ENCODE assay signal across 30 cellular contexts in genomic region chr12:15638231-15638630, GRCh38.
DNase-seq lines count a peak whose midpoint lies in the region; ATAC-seq, FAIRE-seq and TF ChIP-seq lines count a peak whose summit lies in the region.
"Had no signal": no experiment of that assay in that cellular context is flagged by ENCODE, and none has a peak within 500 bp of the region (broad histone marks: within the 10 kb centered on the region; RNA-seq: fewer than 3 reads in every experiment).

No MANE protein-coding gene starts in this region.

- CTCF ChIA-PET in endothelial cell of umbilical vein (lab: Charles Lee) (no interaction called here), T-cell (lab: Charles Lee) (no interaction called here)

- H3K4me1 Mint-ChIP-seq in natural killer cell (no peaks in the 10 kb centered on the region), T-cell (no peaks in the 10 kb centered on the region)

- H4K20me1 ChIP-seq in GM23248 (ENCODE audit: insufficient read depth) (no peaks in the 10 kb centered on the region), endothelial cell of umbilical vein (replicated peaks; ENCODE audit: control insufficient read depth, extremely low read depth, insufficient read depth, low read length) (no peaks in the 10 kb centered on the region), smooth muscle cell (ENCODE audit: low read depth) (no peaks in the 10 kb centered on the region)
- H4K20me1 ChIP-seq: BLaER1 treated with 17β-estradiol and CSF1 and Interleukin-3, amounts not matched to agents 10 nM and 100 nM had no signal

- H3K27ac ChIP-seq in GM23248 (peak overlapping the region; percentile 79), SJSA1 (peak overlapping the region; percentile 66; the same call in 1 of the 2 replicates), endothelial cell of umbilical vein (ENCODE audit: insufficient read depth, low read depth, low read length) (peak overlapping the region; percentile 75), smooth muscle cell (ENCODE audit: low read depth) (peak overlapping the region; percentile 59), trophoblast cell (ENCODE audit: low read depth, low read length) (no peak overlapping the region)
- H3K27ac ChIP-seq: BLaER1 treated with 17β-estradiol and CSF1 and Interleukin-3, amounts not matched to agents 10 nM and 100 nM; cardiac muscle cell; colonic mucosa; lower lobe of right lung had no signal

- no peaks in the 10 kb centered on the region for H3K36me3 Mint-ChIP-seq in natural killer cell
- H3K36me3 Mint-ChIP-seq in T-cell = peaks cover 2% of the 10 kb centered on the region
- H3K36me3 Mint-ChIP-seq: activated naive CD4-positive, alpha-beta T cell treated with anti-CD3 and anti-CD28 coated beads, Interleukin-2, amount 50 U/mL, for 72 hours had no signal

- no peak overlapping the region for H3K14ac ChIP-seq in trophoblast cell (ENCODE audit: low read length)

- no peak overlapping the region for H2AK5ac ChIP-seq in trophoblast cell (ENCODE audit: low read length)

- no peak for FAIRE-seq in endothelial cell of umbilical vein (lab: Jason Lieb, UNC)
- FAIRE-seq: GM12878, kidney, small intestine had no signal

- WGBS in GM23248 (ENCODE audit: low coverage in 1 of 2, low lambda C conversion rate in 2 of 2, missing lambda C conversion rate in 2 of 2), 2 experiments = 79 to 81% methylated on average over 3 of the region's 3 CpGs
- WGBS in smooth muscle cell (ENCODE audit: low lambda C conversion rate) = 31% methylated on average over 3 of the region's 3 CpGs
- WGBS in trophoblast cell (ENCODE audit: extremely low coverage, insufficient coverage, insufficient read length) = no CpG with 5 or more reads among the region's 3 CpGs

- H3K9ac ChIP-seq in GM23248 = no peak overlapping the region
- no peak overlapping the region for H3K9ac ChIP-seq in endothelial cell of umbilical vein (replicated peaks; ENCODE audit: extremely low read depth, insufficient read depth, low read length)
- H3K9ac ChIP-seq in smooth muscle cell (ENCODE audit: low read depth) = no peak overlapping the region
- H3K9ac ChIP-seq in trophoblast cell (ENCODE audit: low read length) = no peak overlapping the region
- H3K9ac ChIP-seq: BLaER1 treated with 17β-estradiol and CSF1 and Interleukin-3, amounts not matched to agents 10 nM and 100 nM had no signal

- H3K27me3 ChIP-seq in GM23248 (replicated peaks; ENCODE audit: insufficient read depth) = no peaks in the 10 kb centered on the region
- H3K27me3 ChIP-seq in SJSA1 (replicated peaks) = no peaks in the 10 kb centered on the region
- no peaks in the 10 kb centered on the region for H3K27me3 ChIP-seq in endothelial cell of umbilical vein (ENCODE audit: control insufficient read depth in 2 of 2, insufficient read depth in 2 of 2, low read length in 2 of 2)
- H3K27me3 ChIP-seq in smooth muscle cell (ENCODE audit: low read depth) = no peaks in the 10 kb centered on the region
- no peaks in the 10 kb centered on the region for H3K27me3 ChIP-seq in trophoblast cell (ENCODE audit: insufficient read depth, low read length)
- H3K27me3 ChIP-seq: BLaER1 treated with 17β-estradiol and CSF1 and Interleukin-3, amounts not matched to agents 10 nM and 100 nM; cardiac muscle cell; colonic mucosa; testis had no signal

- H3K4me2 ChIP-seq in GM23248 (ENCODE audit: unreplicated experiment) = peak overlapping the region; percentile 68
- H3K4me2 ChIP-seq in endothelial cell of umbilical vein (ENCODE audit: insufficient read depth, low read length) = peak overlapping the region; percentile 54
- peak overlapping the region; percentile 63 for H3K4me2 ChIP-seq in smooth muscle cell
- H3K4me2 ChIP-seq in trophoblast cell (ENCODE audit: low read length) = no peak overlapping the region
- H3K4me2 ChIP-seq: BLaER1 treated with 17β-estradiol and CSF1 and Interleukin-3, amounts not matched to agents 10 nM and 100 nM had no signal

- H4K8ac ChIP-seq in trophoblast cell (ENCODE audit: low read depth, low read length) = no peak overlapping the region

- H3K4ac ChIP-seq in trophoblast cell (ENCODE audit: low read depth, low read length) = no peak overlapping the region

- no peak overlapping the region for H2BK5ac ChIP-seq in trophoblast cell (ENCODE audit: low read depth, low read length, poor library complexity)

- H2BK12ac ChIP-seq in trophoblast cell (ENCODE audit: low read length) = no peak overlapping the region

- in situ Hi-C loops in GM23248 (cut with MboI) = no loop called here

- no peaks in the 10 kb centered on the region for H3K9me3 Mint-ChIP-seq in natural killer cell
- H3K9me3 Mint-ChIP-seq in T-cell = no peaks in the 10 kb centered on the region
- H3K9me3 Mint-ChIP-seq: activated naive CD4-positive, alpha-beta T cell treated with anti-CD3 and anti-CD28 coated beads, Interleukin-2, amount 50 U/mL, for 72 hours; H9; nephron; stimulated activated naive CD8-positive, alpha-beta T cell treated with anti-CD3 and anti-CD28 coated beads, Interleukin-15, Interleukin-2, amounts not matched to agents 100 ng/mL and 50 ng/mL, for 24 hours; T-helper 2 cell treated with Interferon-gamma antibody and Interleukin-4, amounts not matched to agents 5 μg/mL and 100 μg/mL, for 36 hours had no signal

- peaks cover 71% of the 10 kb centered on the region for H3F3A ChIP-seq in GM23248 (ENCODE audit: insufficient read depth)
- H3F3A ChIP-seq in smooth muscle cell (ENCODE audit: low read depth) = peaks cover 10% of the 10 kb centered on the region

- H2AFZ ChIP-seq in GM23248 = no peak overlapping the region
- no peak overlapping the region for H2AFZ ChIP-seq in endothelial cell of umbilical vein (ENCODE audit: low read depth, low read length)
- no peak overlapping the region for H2AFZ ChIP-seq in smooth muscle cell (ENCODE audit: low read depth)
- H2AFZ ChIP-seq in trophoblast cell (ENCODE audit: insufficient read depth, low read length, poor library complexity) = no peak overlapping the region

- H3K9me3 ChIP-seq in GM23248 (ENCODE audit: low read depth) (no peaks in the 10 kb centered on the region), SJSA1 (replicated peaks) (no peaks in the 10 kb centered on the region), endothelial cell of umbilical vein (replicated peaks; ENCODE audit: control insufficient read depth, insufficient read depth, low read length) (no peaks in the 10 kb centered on the region), smooth muscle cell (replicated peaks; ENCODE audit: low read depth) (no peaks in the 10 kb centered on the region), trophoblast cell (ENCODE audit: insufficient read depth, low read depth, low read length) (no peaks in the 10 kb centered on the region)
- H3K9me3 ChIP-seq: BLaER1 treated with 17β-estradiol and CSF1 and Interleukin-3, amounts not matched to agents 10 nM and 100 nM; colonic mucosa; lower lobe of right lung; mucosa of descending colon; testis had no signal

- H4K91ac ChIP-seq in trophoblast cell (ENCODE audit: low read depth, low read length) = no peak overlapping the region

- H3K79me2 ChIP-seq in GM23248 (ENCODE audit: insufficient read depth) (peaks cover 22% of the 10 kb centered on the region), endothelial cell of umbilical vein (ENCODE audit: control insufficient read depth, insufficient read depth, low read length) (no peaks in the 10 kb centered on the region), smooth muscle cell (ENCODE audit: low read depth) (no peaks in the 10 kb centered on the region), trophoblast cell (ENCODE audit: control insufficient read depth, insufficient read depth, low read length, poor library complexity) (no peaks in the 10 kb centered on the region)

- H3K9me1 ChIP-seq in endothelial cell of umbilical vein (replicated peaks; ENCODE audit: control insufficient read depth, extremely low read depth, insufficient read depth, low read length) = no peaks in the 10 kb centered on the region

- H3K4me3 Mint-ChIP-seq in natural killer cell (no peak overlapping the region), T-cell (no peak overlapping the region)
- H3K4me3 Mint-ChIP-seq: H9; nephron; stimulated activated naive CD8-positive, alpha-beta T cell treated with anti-CD3 and anti-CD28 coated beads, Interleukin-15, Interleukin-2, amounts not matched to agents 100 ng/mL and 50 ng/mL, for 24 hours; T-helper 2 cell treated with Interferon-gamma antibody and Interleukin-4, amounts not matched to agents 5 μg/mL and 100 μg/mL, for 36 hours had no signal

- H3K4me3 ChIP-seq in GM23248 = no peak overlapping the region
- H3K4me3 ChIP-seq in SJSA1 = no peak overlapping the region
- H3K4me3 ChIP-seq in endothelial cell of umbilical vein (replicated peaks in 1 of 3; ENCODE audit: insufficient read depth in 1 of 3, low read depth in 1 of 3, low read length in 3 of 3) = no peak overlapping the region
- H3K4me3 ChIP-seq in smooth muscle cell = no peak overlapping the region
- H3K4me3 ChIP-seq in trophoblast cell (ENCODE audit: low read depth, low read length) = no peak overlapping the region
- H3K4me3 ChIP-seq: BLaER1 treated with 17β-estradiol and CSF1 and Interleukin-3, amounts not matched to agents 10 nM and 100 nM; cardiac muscle cell; colonic mucosa; GM12878; lower lobe of right lung; mucosa of descending colon; testis had no signal

- no peaks in the 10 kb centered on the region for H3K79me1 ChIP-seq in trophoblast cell (ENCODE audit: low read length)

- H3K18ac ChIP-seq in trophoblast cell (ENCODE audit: low read length) = no peak overlapping the region

- no TSS peak for BruUV-seq in endothelial cell of umbilical vein (replicated peaks; lab: Mats Ljungman, UMichigan)

- ATAC-seq in natural killer cell = no peak
- ATAC-seq in T-cell (replicated peaks in 1 of 4) = no peak
- ATAC-seq: activated naive CD4-positive, alpha-beta T cell treated with anti-CD3 and anti-CD28 coated beads, Interleukin-2, amount 50 U/mL, for 72 hours; GM12878; lower lobe of right lung; mucosa of descending colon had no signal

- H3K9me2 ChIP-seq in GM23248 (ENCODE audit: insufficient read depth) = no peaks in the 10 kb centered on the region

- H3K4me1 ChIP-seq in GM23248 (ENCODE audit: insufficient read depth) (peaks cover 62% of the 10 kb centered on the region), SJSA1 (replicated peaks) (peaks cover 44% of the 10 kb centered on the region), endothelial cell of umbilical vein (ENCODE audit: control insufficient read depth, extremely low read depth, insufficient read depth, low read length) (peaks cover 40% of the 10 kb centered on the region), smooth muscle cell (ENCODE audit: low read depth) (peaks cover 33% of the 10 kb centered on the region), trophoblast cell (ENCODE audit: control insufficient read depth in 1 of 2, insufficient read depth in 2 of 2, low read length in 2 of 2) (no peaks in the 10 kb centered on the region)
- H3K4me1 ChIP-seq: colonic mucosa, lower lobe of right lung had no signal

- POLR2A ChIA-PET in endothelial cell of umbilical vein (lab: Charles Lee) = no interaction called here
- POLR2A ChIA-PET in T-cell (lab: Charles Lee) = no interaction called here

- H3K36me3 ChIP-seq in GM23248 (ENCODE audit: low read depth) (peaks cover 27% of the 10 kb centered on the region), SJSA1 (peaks cover 13% of the 10 kb centered on the region), endothelial cell of umbilical vein (ENCODE audit: control insufficient read depth in 2 of 2, extremely low read depth in 1 of 2, insufficient read depth in 2 of 2, low read length in 2 of 2) (no peaks in the 10 kb centered on the region), smooth muscle cell (ENCODE audit: low read depth) (peaks cover 12% of the 10 kb centered on the region), trophoblast cell (ENCODE audit: control insufficient read depth in 1 of 2, insufficient read depth in 2 of 2, low read length in 2 of 2) (no peaks in the 10 kb centered on the region)
- H3K36me3 ChIP-seq: cardiac muscle cell had no signal

- peaks cover 0 to 4% of the 10 kb centered on the region in 2 donors for H3K27me3 Mint-ChIP-seq in natural killer cell (ENCODE audit: low read depth in 2 of 2)
- H3K27me3 Mint-ChIP-seq in T-cell = peaks cover 0 to 5% of the 10 kb centered on the region in 2 donors
- H3K27me3 Mint-ChIP-seq: stimulated activated naive CD8-positive, alpha-beta T cell treated with anti-CD3 and anti-CD28 coated beads, Interleukin-15, Interleukin-2, amounts not matched to agents 100 ng/mL and 50 ng/mL, for 24 hours had no signal

- H3K27ac Mint-ChIP-seq in natural killer cell (no peak overlapping the region), T-cell (no peak overlapping the region)
- H3K27ac Mint-ChIP-seq: activated naive CD4-positive, alpha-beta T cell treated with anti-CD3 and anti-CD28 coated beads, Interleukin-2, amount 50 U/mL, for 72 hours; stimulated activated naive CD8-positive, alpha-beta T cell treated with anti-CD3 and anti-CD28 coated beads, Interleukin-15, Interleukin-2, amounts not matched to agents 100 ng/mL and 50 ng/mL, for 24 hours; T-helper 2 cell treated with Interferon-gamma antibody and Interleukin-4, amounts not matched to agents 5 μg/mL and 100 μg/mL, for 36 hours had no signal

- TF ChIP-seq POLR2A in endothelial cell of umbilical vein (IDR thresholded peaks at IDR 0.05; ENCODE audit: low read depth, low read length) = no peak

- intact Hi-C loops in endothelial cell of umbilical vein (cut with micrococcal nuclease) (no loop called here), natural killer cell (cut with micrococcal nuclease) (no loop called here)

- H3K23ac ChIP-seq in trophoblast cell (ENCODE audit: low read length) = no peak overlapping the region

- no peak for DNase-seq in GM23248
- no peak for DNase-seq in SJSA1 (ENCODE audit: low read depth in 1 of 2, low spot score in 2 of 2)
- no peak for DNase-seq in endothelial cell of umbilical vein (ENCODE audit: low read depth, low spot score)
- no peak for DNase-seq in smooth muscle cell (lab: John Stamatoyannopoulos, UW; ENCODE audit: unreplicated experiment)
- no peak for DNase-seq in natural killer cell
- no peak for DNase-seq in T-cell
- no peak for DNase-seq in trophoblast cell
- DNase-seq: activated CD4-positive, alpha-beta T cell treated with anti-CD3 and anti-CD28 coated beads for 48 hours; activated CD8-positive, alpha-beta memory T cell treated with anti-CD3 and anti-CD28 coated beads for 24 hours; activated T-cell treated with anti-CD3 and anti-CD28 coated beads for 4 hours; colonic mucosa; effector memory CD4-positive, alpha-beta T cell; H9; head of caudate nucleus; kidney; lower lobe of right lung; mucosa of descending colon; NCI-H146; NCI-H345; Right ventricle myocardium superior; small intestine; stimulated activated CD4-positive, alpha-beta T cell treated with anti-CD3 and anti-CD28 coated beads, Interleukin-1b, Interleukin-23, amount 100 ng/mL, for 48 hours; testis had no signal

- no peak overlapping the region for H4K12ac ChIP-seq in trophoblast cell (ENCODE audit: low read depth, low read length)

- no peak for TF ChIP-seq CTCF in endothelial cell of umbilical vein (IDR thresholded peaks at IDR 0.05; ENCODE audit: extremely low read depth in 1 of 2, insufficient read depth in 1 of 2, low read depth in 1 of 2, low read length in 2 of 2)
- no peak for TF ChIP-seq CTCF in smooth muscle cell (IDR thresholded peaks at IDR 0.05; ENCODE audit: borderline replicate concordance, insufficient read depth, poor library complexity, severe bottlenecking)
- TF ChIP-seq CTCF in natural killer cell (IDR thresholded peaks at IDR 0.05) = no peak

- no peak overlapping the region for H2BK120ac ChIP-seq in trophoblast cell (ENCODE audit: insufficient read depth, low read length, poor library complexity)

- dilution Hi-C loops in endothelial cell of umbilical vein (cut with MboI; ENCODE audit: extremely low pct_ligation_motif_present, low sequenced_read_pairs) = no loop called here
